9 cellular contexts compared by ENCODE assay signal in genomic region chr3:50154476-50154839, GRCh38. TPM values are rescaled to one million over a fixed set of nuclear protein-coding genes. Genes with fewer than 3 reads are reported as not detected.
DNase-seq lines count a peak whose midpoint lies in the region; ATAC-seq, FAIRE-seq and TF ChIP-seq lines count a peak whose summit lies in the region.
"Had no signal": no experiment of that assay in that cellular context is flagged by ENCODE, and none has a peak within 500 bp of the region (broad histone marks: within the 10 kb centered on the region; RNA-seq: fewer than 3 reads in every experiment).

No MANE protein-coding gene starts in this region.

- intact Hi-C loops in ascending aorta (cut with DNase I), result loop anchor here (2.0 kb wide), 2 partner anchors 34 kb away; no protein-coding TSS in a partner anchor

- peak; percentile 12 for ATAC-seq in HG03175 (IDR thresholded peaks at IDR 0.05; ENCODE audit: unreplicated experiment)

- TF ChIP-seq RAD21 in liver (IDR thresholded peaks at IDR 0.05), result no peak

- H3K36me3 Mint-ChIP-seq in activated naive CD4-positive, alpha-beta T cell treated with anti-CD3 and anti-CD28 coated beads, Interleukin-2, amount 50 U/mL, for 24 hours, result no peaks in the 10 kb centered on the region

- peaks cover 12% of the 10 kb centered on the region for H3K4me1 Mint-ChIP-seq in activated naive CD4-positive, alpha-beta T cell treated with anti-CD3 and anti-CD28 coated beads, Interleukin-2, amount 50 U/mL, for 24 hours

- no peak overlapping the region for H3K9ac ChIP-seq in liver (ENCODE audit: low read depth in 1 of 2, low read length in 2 of 2)

- WGBS in liver, result 6% methylated on average over 34 of the region's 34 CpGs

- H3K27me3 Mint-ChIP-seq in activated naive CD4-positive, alpha-beta T cell treated with anti-CD3 and anti-CD28 coated beads, Interleukin-2, amount 50 U/mL, for 24 hours, result peaks cover 18% of the 10 kb centered on the region

- H3K27ac Mint-ChIP-seq in activated naive CD4-positive, alpha-beta T cell treated with anti-CD3 and anti-CD28 coated beads, Interleukin-2, amount 50 U/mL, for 24 hours, result peak overlapping the region; percentile 32

- H3K4me3 Mint-ChIP-seq in activated naive CD4-positive, alpha-beta T cell treated with anti-CD3 and anti-CD28 coated beads, Interleukin-2, amount 50 U/mL, for 24 hours, result peak overlapping the region; percentile 86

- peak in 2 of 3 experiments; percentile 17 to 46 for TF ChIP-seq CTCF in ascending aorta (IDR thresholded peaks at IDR 0.05)
- no peak for TF ChIP-seq CTCF in liver (IDR thresholded peaks at IDR 0.05; ENCODE audit: low read depth, low read length, missing input control)

- H3K36me3 ChIP-seq in ascending aorta (no peaks in the 10 kb centered on the region), liver (ENCODE audit: control insufficient read depth in 4 of 4, insufficient read depth in 3 of 4, low read depth in 1 of 4, low read length in 3 of 4) (no peaks in the 10 kb centered on the region)

- H3K4me3 ChIP-seq in ascending aorta (peak overlapping the region; percentile 62 to 75), liver (ENCODE audit: low read depth in 1 of 3, low read length in 3 of 3) (peak overlapping the region in 2 of 3 donors; percentile 24 to 59)

- H3K9me3 Mint-ChIP-seq in activated naive CD4-positive, alpha-beta T cell treated with anti-CD3 and anti-CD28 coated beads, Interleukin-2, amount 50 U/mL, for 24 hours, result no peaks in the 10 kb centered on the region

- H3K4me1 ChIP-seq in ascending aorta, result peaks cover 17 to 36% of the 10 kb centered on the region in 2 donors
- H3K4me1 ChIP-seq in liver (ENCODE audit: control insufficient read depth in 4 of 4, insufficient read depth in 4 of 4, low read length in 3 of 4), result peaks cover 3 to 20% (median 11%) of the 10 kb centered on the region in 4 donors

- peak; percentile 40 for FAIRE-seq in urothelium cell line (lab: Jason Lieb, UNC)
- FAIRE-seq: endometrium had no signal

- H3K27ac ChIP-seq in ascending aorta (no peak overlapping the region), liver (ENCODE audit: low read depth in 1 of 2, low read length in 2 of 2) (no peak overlapping the region)

- DNase-seq in activated naive CD4-positive, alpha-beta T cell (lab: John Stamatoyannopoulos, UW), result no peak
- DNase-seq in ascending aorta (ENCODE audit: low spot score in 2 of 2) (peak in 1 of 2 donors; percentile 69), urothelium cell line (ENCODE audit: low spot score) (no peak), NCI-H446 treated with DMSO at 0.1 percent for 48 hours (lab: John Stamatoyannopoulos, UW) (no peak)
- no peak for DNase-seq in stimulated activated CD8-positive, alpha-beta memory T cell treated with anti-CD3 and anti-CD28 coated beads, Interleukin-4, amount 100 ng/mL, for 48 hours

- no peaks in the 10 kb centered on the region for H3K27me3 ChIP-seq in ascending aorta
- H3K27me3 ChIP-seq in liver (ENCODE audit: control insufficient read depth in 4 of 4, insufficient read depth in 4 of 4, low read length in 3 of 4), result no peaks in the 10 kb centered on the region

- H3K9me3 ChIP-seq in ascending aorta (no peaks in the 10 kb centered on the region), liver (ENCODE audit: control insufficient read depth in 4 of 4, low read length in 3 of 4) (no peaks in the 10 kb centered on the region)

TF ChIP-seq in liver, 16 proteins besides CTCF, POLR2A, EP300 and RAD21:
- TF ChIP-seq TAF1 (conservative IDR thresholded peaks at IDR 0.05) (no peak), ATF3 (IDR thresholded peaks at IDR 0.05) (no peak), HNF4G (IDR thresholded peaks at IDR 0.05) (no peak), JUND (IDR thresholded peaks at IDR 0.05) (no peak), NR2F2 (IDR thresholded peaks at IDR 0.05) (no peak)
TF ChIP-seq in liver: peak in this region for 0.

RNA-seq across cellular contexts. Expression of gene SEMA3F, which starts 0.7 kb away (rescaled TPM):
- total RNA-seq in ascending aorta, result 75.0 TPM
- total RNA-seq in liver, result 1 to 10 TPM; 1.6 to 4.8 TPM
- 1 to 10 TPM in 1 of 2 donors, under 1 TPM in 1; 0.60 to 2.7 TPM for polyA plus RNA-seq in liver

RNA-seq across cellular contexts. Expression of gene GNAT1, which starts 37.0 kb away (rescaled TPM):
- total RNA-seq in ascending aorta (4.7 TPM), liver (under 1 TPM in 1 of 2 donors, not detected in 1; 0.08 TPM)
- not detected for polyA plus RNA-seq in liver

RNA-seq across cellular contexts. Expression of gene SLC38A3, which starts 50.6 kb away (rescaled TPM):
- total RNA-seq in ascending aorta (not detected), liver (100 to 1,000 TPM in 1 of 2 donors, 10 to 100 TPM in 1; 98.1 to 166 TPM)
- 100 to 1,000 TPM; 114 to 180 TPM for polyA plus RNA-seq in liver

Comparison
In these comparisons a context has a peak if more than half of its experiments do, and no peak if none do; other contexts are left out.
1. RNA of gene SEMA3F, which starts 0.7 kb away (total RNA-seq): 75.0 TPM in ascending aorta (single experiment); 1.6 to 4.8 TPM in liver; every median in the first group is over 10 times any median in the second.
2. RNA of gene SLC38A3, which starts 50.6 kb away (total RNA-seq): 98.1 to 166 TPM in liver; not detected in ascending aorta (single experiment); every median in the first group is over 10 times any median in the second.